Comparison of ENCODE assay signal across 7 cellular contexts in genomic region chr1:245270972-245271371, GRCh38.
"Had no signal": no experiment of that assay in that cellular context is flagged by ENCODE, and none has a peak within 500 bp of the region (broad histone marks: within the 10 kb centered on the region; RNA-seq: fewer than 3 reads in every experiment).

No MANE protein-coding gene starts in this region.

- H3K27ac ChIP-seq: GM23248 had no signal

- H2AFZ ChIP-seq: GM23248 had no signal

- ATAC-seq: K562 had no signal

- H3K4me3 Mint-ChIP-seq: H9, HFFc6 had no signal

- H3K27ac Mint-ChIP-seq: H9, HFFc6 had no signal

- H3K9ac ChIP-seq: GM23248 had no signal

- H3K4me3 ChIP-seq: GM23248, K562 had no signal

- DNase-seq: GM23248, GOT3, H9, HCEC 1CT, HFFc6, IMR-90 had no signal
